9 cellular contexts compared by ENCODE assay signal in the genomic region with DNA sequence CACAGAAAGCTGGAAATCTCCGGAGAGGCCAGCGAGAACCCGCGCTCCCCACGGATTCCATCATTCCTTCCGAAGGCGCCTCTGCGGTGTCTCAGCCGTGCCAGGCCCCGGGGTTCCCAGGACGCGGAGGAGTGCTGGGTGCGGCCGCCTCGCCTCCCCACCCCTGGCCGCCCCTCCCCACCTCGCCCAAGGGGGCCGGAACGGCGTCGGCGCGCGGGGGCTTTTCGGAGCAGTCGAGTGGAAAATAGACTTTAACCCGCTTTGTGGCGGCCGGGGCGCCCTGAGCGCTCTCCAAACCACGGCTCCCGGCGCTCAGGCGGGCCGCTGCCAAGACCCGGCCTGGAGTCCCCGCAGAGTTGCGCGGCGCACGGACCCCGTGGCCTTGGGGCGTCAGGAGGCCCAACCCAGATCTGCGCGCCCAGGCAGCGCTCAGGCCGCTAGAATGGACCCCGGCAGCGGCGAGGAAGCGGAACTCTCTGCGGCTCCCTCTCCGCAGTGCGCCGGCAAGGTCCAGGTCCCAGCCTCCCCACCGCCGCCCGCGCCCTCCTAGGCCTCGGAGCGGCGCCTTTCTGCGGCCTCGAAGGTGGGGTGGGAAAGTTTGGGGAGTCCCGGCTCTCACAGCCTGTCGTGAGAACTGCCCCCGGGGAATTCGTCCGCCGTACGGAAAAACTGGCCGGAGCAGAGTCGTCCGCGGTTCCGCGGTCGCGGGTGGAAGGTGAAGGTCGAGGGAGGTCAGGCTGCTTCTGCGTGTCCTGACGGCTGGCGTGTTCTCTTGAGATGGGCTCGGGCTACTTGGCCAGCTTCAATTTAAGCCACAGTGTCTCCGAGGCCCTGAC. TPM values are rescaled to one million over a fixed set of nuclear protein-coding genes. Genes with fewer than 3 reads are reported as not detected.
A peak's percentile ranks its signal among the peaks of the same experiment; 100 is the strongest.
DNase-seq lines count a peak whose midpoint lies in the region; ATAC-seq and TF ChIP-seq lines count a peak whose summit lies in the region.
"Had no signal": no experiment of that assay in that cellular context is flagged by ENCODE, and none has a peak within 500 bp of the region (broad histone marks: within the 10 kb centered on the region; RNA-seq: fewer than 3 reads in every experiment).

No MANE protein-coding gene starts in this region.

- ATAC-seq in GM19463 (IDR thresholded peaks at IDR 0.05; ENCODE audit: unreplicated experiment) (peak; percentile 56), HG03469 (IDR thresholded peaks at IDR 0.05; ENCODE audit: unreplicated experiment) (peak; percentile 32), upper lobe of right lung (peak; percentile 72)

- peaks cover 68% of the 10 kb centered on the region for H3K27me3 Mint-ChIP-seq in activated T-helper 1 cell treated with anti-CD3 and anti-CD28 coated beads, Interleukin-12 subunit alpha, Interleukin-12 subunit beta, Interleukin-2, Interleukin-4 antibody, amounts not matched to agents 30 ng/mL and 10 ng/mL and 1 ng/mL, durations not matched to agents 14 hours and 24 hours and 36 hours (ENCODE audit: insufficient read depth)

- no peak for TF ChIP-seq CTCF in upper lobe of right lung (IDR thresholded peaks at IDR 0.05)

- intact Hi-C loops in upper lobe of right lung (cut with DNase I): no loop called here
- intact Hi-C loops in activated T-helper 1 cell treated with anti-CD3 and anti-CD28 coated beads, Interleukin-12 subunit alpha, Interleukin-12 subunit beta, Interleukin-2, Interleukin-4 antibody, amounts not matched to agents 30 ng/mL and 10 ng/mL and 1 ng/mL, durations not matched to agents 14 hours and 24 hours and 36 hours (cut with micrococcal nuclease): loop anchor here (2.0 to 10.0 kb wide), 3 partner anchors 23 to 771 kb away; a partner anchor contains a TSS

- H3K27me3 ChIP-seq in effector memory CD4-positive, alpha-beta T cell (replicated peaks; ENCODE audit: control insufficient read depth, insufficient read depth, low read length, poor library complexity, severe bottlenecking): peaks cover 77% of the 10 kb centered on the region
- peaks cover 99% of the 10 kb centered on the region for H3K27me3 ChIP-seq in upper lobe of right lung

- no peaks in the 10 kb centered on the region for H3K9me3 ChIP-seq in effector memory CD4-positive, alpha-beta T cell (ENCODE audit: control insufficient read depth, low read length)
- no peaks in the 10 kb centered on the region for H3K9me3 ChIP-seq in upper lobe of right lung

- peaks cover 55% of the 10 kb centered on the region for H3K4me1 ChIP-seq in effector memory CD4-positive, alpha-beta T cell (ENCODE audit: control insufficient read depth, insufficient read depth, low read length, poor library complexity, severe bottlenecking)
- peaks cover 46% of the 10 kb centered on the region for H3K4me1 ChIP-seq in upper lobe of right lung

- H3K36me3 Mint-ChIP-seq in activated T-helper 1 cell treated with anti-CD3 and anti-CD28 coated beads, Interleukin-12 subunit alpha, Interleukin-12 subunit beta, Interleukin-2, Interleukin-4 antibody, amounts not matched to agents 30 ng/mL and 10 ng/mL and 1 ng/mL, durations not matched to agents 14 hours and 24 hours and 36 hours (ENCODE audit: low read depth): no peaks in the 10 kb centered on the region

- peak overlapping the region; percentile 68 for H3K4me3 ChIP-seq in effector memory CD4-positive, alpha-beta T cell (ENCODE audit: insufficient read depth, low read depth, low read length, poor library complexity, severe bottlenecking)
- H3K4me3 ChIP-seq in upper lobe of right lung: peak overlapping the region; percentile 45
- H3K4me3 ChIP-seq: SJSA1 had no signal

- DNase-seq in DMS79 treated with DMSO at 0.1 percent for 48 hours (lab: John Stamatoyannopoulos, UW) (peak; percentile 60), SW480 (ENCODE audit: low spot score) (peak; percentile 76), mucosa of gallbladder (ENCODE audit: low spot score) (peak; percentile 59), upper lobe of right lung (peak; percentile 78)
- DNase-seq in effector memory CD4-positive, alpha-beta T cell: peak in 1 of 3 donors; percentile 14
- no peak for DNase-seq in activated T-helper 1 cell treated with anti-CD3 and anti-CD28 coated beads, Interleukin-12 subunit alpha, Interleukin-12 subunit beta, Interleukin-2, Interleukin-4 antibody, amounts not matched to agents 30 ng/mL and 10 ng/mL and 1 ng/mL, durations not matched to agents 14 hours and 24 hours and 36 hours (ENCODE audit: low spot score)

- no peaks in the 10 kb centered on the region for H3K9me3 Mint-ChIP-seq in activated T-helper 1 cell treated with anti-CD3 and anti-CD28 coated beads, Interleukin-12 subunit alpha, Interleukin-12 subunit beta, Interleukin-2, Interleukin-4 antibody, amounts not matched to agents 30 ng/mL and 10 ng/mL and 1 ng/mL, durations not matched to agents 14 hours and 24 hours and 36 hours

- no peak overlapping the region for H3K27ac Mint-ChIP-seq in activated T-helper 1 cell treated with anti-CD3 and anti-CD28 coated beads, Interleukin-12 subunit alpha, Interleukin-12 subunit beta, Interleukin-2, Interleukin-4 antibody, amounts not matched to agents 30 ng/mL and 10 ng/mL and 1 ng/mL, durations not matched to agents 14 hours and 24 hours and 36 hours

- no peak overlapping the region for H3K4me3 Mint-ChIP-seq in activated T-helper 1 cell treated with anti-CD3 and anti-CD28 coated beads, Interleukin-12 subunit alpha, Interleukin-12 subunit beta, Interleukin-2, Interleukin-4 antibody, amounts not matched to agents 30 ng/mL and 10 ng/mL and 1 ng/mL, durations not matched to agents 14 hours and 24 hours and 36 hours

- H3K27ac ChIP-seq in effector memory CD4-positive, alpha-beta T cell (ENCODE audit: insufficient read depth, low read length, poor library complexity, severe bottlenecking): no peak overlapping the region
- no peak overlapping the region for H3K27ac ChIP-seq in upper lobe of right lung
- H3K27ac ChIP-seq: SJSA1 had no signal

- peaks cover 18% of the 10 kb centered on the region for H3K4me1 Mint-ChIP-seq in activated T-helper 1 cell treated with anti-CD3 and anti-CD28 coated beads, Interleukin-12 subunit alpha, Interleukin-12 subunit beta, Interleukin-2, Interleukin-4 antibody, amounts not matched to agents 30 ng/mL and 10 ng/mL and 1 ng/mL, durations not matched to agents 14 hours and 24 hours and 36 hours (ENCODE audit: low read depth)

- no peaks in the 10 kb centered on the region for H3K36me3 ChIP-seq in effector memory CD4-positive, alpha-beta T cell (ENCODE audit: control insufficient read depth, insufficient read depth, low read length)
- no peaks in the 10 kb centered on the region for H3K36me3 ChIP-seq in upper lobe of right lung
- H3K36me3 ChIP-seq: SJSA1 had no signal

RNA-seq across cellular contexts. Expression of a gene that starts 1.2 kb away (rescaled TPM):
- total RNA-seq in mucosa of gallbladder: 0.12 TPM
- total RNA-seq in upper lobe of right lung: not detected
- not detected in 2 replicates for total RNA-seq in activated T-helper 1 cell treated with anti-CD3 and anti-CD28 coated beads, Interleukin-12 subunit alpha, Interleukin-12 subunit beta, Interleukin-2, Interleukin-4 antibody, amounts not matched to agents 30 ng/mL and 10 ng/mL and 1 ng/mL, durations not matched to agents 14 hours and 24 hours and 36 hours
- total RNA-seq: SJSA1 had no signal

RNA-seq across cellular contexts. Expression of a gene that starts 28.9 kb away (rescaled TPM):
- total RNA-seq in mucosa of gallbladder (60.3 TPM), upper lobe of right lung (44.1 TPM)
- 10.9 and 11.2 TPM in 2 replicates for total RNA-seq in activated T-helper 1 cell treated with anti-CD3 and anti-CD28 coated beads, Interleukin-12 subunit alpha, Interleukin-12 subunit beta, Interleukin-2, Interleukin-4 antibody, amounts not matched to agents 30 ng/mL and 10 ng/mL and 1 ng/mL, durations not matched to agents 14 hours and 24 hours and 36 hours
